Comparison of ENCODE assay signal across 8 cellular contexts in the genomic region with DNA sequence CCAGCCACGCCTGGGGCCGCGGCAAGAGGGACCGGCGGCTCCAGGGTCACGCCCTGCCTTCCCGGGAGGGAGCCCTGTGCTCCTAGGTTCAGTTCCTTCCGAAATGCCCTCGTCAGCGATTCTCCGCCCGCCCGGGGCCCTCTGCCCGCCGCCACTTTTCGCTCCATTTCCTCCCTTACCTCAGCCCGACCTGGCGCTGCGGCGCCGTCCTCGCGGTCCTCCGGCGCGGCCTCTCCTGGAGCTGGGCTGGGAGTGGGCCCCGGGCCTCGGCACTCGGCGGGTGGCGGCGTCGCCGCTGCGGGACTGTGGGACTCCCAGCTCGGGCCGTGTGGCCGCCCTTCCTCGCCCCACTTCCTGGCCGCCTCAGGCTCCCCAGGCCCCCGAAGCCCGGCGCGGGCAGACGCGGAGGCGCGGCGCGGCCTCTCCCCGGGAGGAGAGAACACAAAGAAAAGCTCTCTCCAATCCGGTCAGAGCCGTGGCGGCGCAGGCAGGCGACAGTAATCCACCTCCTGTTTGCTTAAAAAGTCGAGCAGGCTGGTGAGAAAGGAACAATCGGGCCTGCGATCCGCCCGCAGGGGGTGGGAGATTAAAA. TPM values are rescaled to one million over a fixed set of nuclear protein-coding genes. Genes with fewer than 3 reads are reported as not detected.
DNase-seq lines count a peak whose midpoint lies in the region; TF ChIP-seq lines count a peak whose summit lies in the region.

No MANE protein-coding gene starts in this region.

- peak overlapping the region in 2 of 4 donors; percentile 61 to 96 for H3K4me3 ChIP-seq in adrenal gland
- H3K4me3 ChIP-seq in iPS DF 6.9 (ENCODE audit: low read length), result peak overlapping the region; percentile 41; the same call in 1 of the 2 replicates
- H3K4me3 ChIP-seq in skeletal muscle tissue (ENCODE audit: low read length in 3 of 3), result peak overlapping the region; percentile 79 to 90 (median 87)

- TF ChIP-seq CTCF in adrenal gland (IDR thresholded peaks at IDR 0.05), result no peak

- no peaks in the 10 kb centered on the region for H3K27me3 ChIP-seq in adrenal gland
- H3K27me3 ChIP-seq in iPS DF 6.9 (ENCODE audit: control insufficient read depth, insufficient read depth, low read length), result peaks cover 39% of the 10 kb centered on the region
- H3K27me3 ChIP-seq in skeletal muscle tissue (ENCODE audit: control insufficient read depth in 3 of 3, insufficient read depth in 3 of 3, low read length in 3 of 3), result peaks cover 0 to 7% (median 0%) of the 10 kb centered on the region in 3 donors

- peak overlapping the region; percentile 48 to 96 (median 92) for H3K27ac ChIP-seq in adrenal gland
- H3K27ac ChIP-seq in iPS DF 6.9 (ENCODE audit: low read length), result no peak overlapping the region
- H3K27ac ChIP-seq in skeletal muscle tissue (ENCODE audit: low read depth, low read length), result peak overlapping the region; percentile 96

- DNase-seq in NCI-H1694 treated with DMSO at 0.1 percent for 48 hours (lab: John Stamatoyannopoulos, UW) (peak; percentile 46), NCI-H1694 (lab: John Stamatoyannopoulos, UW) (no peak), NCI-H748 (lab: John Stamatoyannopoulos, UW; ENCODE audit: unreplicated experiment) (peak; percentile 89), adrenal gland (peak in 4 of 7 donors; percentile 47 to 63 (median 58)), iPS DF 6.9 (ENCODE audit: low read depth, low spot score) (no peak), mesenteric fat pad (ENCODE audit: low spot score) (no peak), NCI-H187 (lab: John Stamatoyannopoulos, UW) (no peak)

- H3K4me1 ChIP-seq in adrenal gland (replicated peaks in 1 of 2) (peaks cover 28 to 34% of the 10 kb centered on the region in 2 donors), iPS DF 6.9 (ENCODE audit: control insufficient read depth, insufficient read depth, low read length) (peaks cover 13% of the 10 kb centered on the region), skeletal muscle tissue (ENCODE audit: control insufficient read depth in 3 of 3, insufficient read depth in 3 of 3, low read length in 3 of 3) (peaks cover 42 to 66% (median 46%) of the 10 kb centered on the region in 3 donors)

- H3K36me3 ChIP-seq in adrenal gland (replicated peaks in 1 of 2) (no peaks in the 10 kb centered on the region), iPS DF 6.9 (ENCODE audit: control insufficient read depth, insufficient read depth, low read length) (no peaks in the 10 kb centered on the region; the same call in 1 of the 2 replicates), skeletal muscle tissue (ENCODE audit: control insufficient read depth in 3 of 3, insufficient read depth in 3 of 3, low read length in 3 of 3) (no peaks in the 10 kb centered on the region)

- intact Hi-C loops in adrenal gland (cut with DNase I), result loop anchor here (10.0 kb wide), 2 partner anchors 88 to 102 kb away; partner anchors contain the start of gene SLC38A10 (in 1 of the 2)

- peak overlapping the region; percentile 91 to 96 (median 95) for H3K9ac ChIP-seq in skeletal muscle tissue (ENCODE audit: low read depth in 1 of 3, low read length in 3 of 3)

- peak in 1 of 2 donors; percentile 14 for TF ChIP-seq POLR2A in adrenal gland (IDR thresholded peaks at IDR 0.05)

- WGBS in adrenal gland, 4 donors, result 14 to 26% (median 15%) methylated on average over 18 to 61 of the region's 61 CpGs
- WGBS in iPS DF 6.9 (ENCODE audit: insufficient coverage, insufficient read length), result no CpG with 5 or more reads among the region's 61 CpGs

- no peaks in the 10 kb centered on the region for H3K9me3 ChIP-seq in adrenal gland (replicated peaks in 1 of 3)
- H3K9me3 ChIP-seq in iPS DF 6.9 (ENCODE audit: control insufficient read depth, insufficient read depth, low read length), result no peaks in the 10 kb centered on the region
- H3K9me3 ChIP-seq in skeletal muscle tissue (ENCODE audit: control insufficient read depth in 3 of 3, low read length in 3 of 3), result no peaks in the 10 kb centered on the region

RNA-seq across cellular contexts. Expression of gene BAHCC1, which starts 1.6 kb away (rescaled TPM):
- total RNA-seq in adrenal gland (10 to 100 TPM; 13.0 to 35.3 (median 19.2) TPM), skeletal muscle tissue (8.4 TPM), mesenteric fat pad (11.0 TPM)
- 10 to 100 TPM in 2 of 3 donors, 1 to 10 TPM in 1; 2.1 to 68.0 (median 18.2) TPM for polyA plus RNA-seq in adrenal gland

Comparison
In these comparisons a context has a peak if more than half of its experiments do, and no peak if none do; other contexts are left out.
1. DNase-seq: peak in NCI-H1694 treated with DMSO at 0.1 percent for 48 hours (single experiment), NCI-H748 (single experiment) and adrenal gland (4 of 7); none in NCI-H1694 (single experiment), iPS DF 6.9 (single experiment), mesenteric fat pad (single experiment) and NCI-H187 (0 of 2).